9 cellular contexts compared by ENCODE assay signal in genomic region chr10:59865101-59865500, GRCh38. TPM values are rescaled to one million over a fixed set of nuclear protein-coding genes. Genes with fewer than 3 reads are reported as not detected.
DNase-seq lines count a peak whose midpoint lies in the region; ATAC-seq and TF ChIP-seq lines count a peak whose summit lies in the region.
"Had no signal": no experiment of that assay in that cellular context is flagged by ENCODE, and none has a peak within 500 bp of the region (broad histone marks: within the 10 kb centered on the region; RNA-seq: fewer than 3 reads in every experiment).

No MANE protein-coding gene starts in this region.

- no peaks in the 10 kb centered on the region for H3K27me3 ChIP-seq in IMR-90 (ENCODE audit: control insufficient read depth, insufficient read depth, low read length)
- no peaks in the 10 kb centered on the region for H3K27me3 ChIP-seq in ascending aorta
- H3K27me3 ChIP-seq: BLaER1 treated with 17β-estradiol and CSF1 and Interleukin-3, amounts not matched to agents 10 nM and 100 nM had no signal

- H2BK15ac ChIP-seq in IMR-90 (ENCODE audit: low read depth, low read length), result no peak overlapping the region

- H3K9me3 ChIP-seq in IMR-90 (ENCODE audit: control insufficient read depth, insufficient read depth, low read length) (no peaks in the 10 kb centered on the region), ascending aorta (no peaks in the 10 kb centered on the region)

- no peak overlapping the region for H4K8ac ChIP-seq in IMR-90 (ENCODE audit: low read depth in 2 of 2, low read length in 2 of 2)

- peaks cover 27% of the 10 kb centered on the region for H4K20me1 ChIP-seq in IMR-90 (ENCODE audit: insufficient read depth, low read length)

- H3K36me3 ChIP-seq in IMR-90 (ENCODE audit: control insufficient read depth, insufficient read depth, low read length) (no peaks in the 10 kb centered on the region), ascending aorta (no peaks in the 10 kb centered on the region)

- no peak overlapping the region for H2AFZ ChIP-seq in IMR-90 (replicated peaks; ENCODE audit: low read length, poor library complexity)

- H2BK5ac ChIP-seq in IMR-90 (ENCODE audit: low read depth, low read length, poor library complexity, severe bottlenecking), result no peak overlapping the region

- no CpG with 5 or more reads among the region's 5 CpGs for WGBS in IMR-90 (ENCODE audit: extremely low coverage in 2 of 2, insufficient read length in 1 of 2), 2 experiments

- H2AK5ac ChIP-seq in IMR-90 (ENCODE audit: low read depth, low read length), result no peak overlapping the region

- TF ChIP-seq POLR2A in IMR-90 (IDR thresholded peaks at IDR 0.05; ENCODE audit: low read depth, low read length), result no peak

- no TSS peak for BruUV-seq in IMR-90 (replicated peaks; lab: Mats Ljungman, UMichigan)

- no peak overlapping the region for H3K4me2 ChIP-seq in IMR-90 (ENCODE audit: low read depth, low read length)

- H2BK20ac ChIP-seq in IMR-90 (ENCODE audit: low read depth, low read length), result no peak overlapping the region

- H3K23ac ChIP-seq in IMR-90 (ENCODE audit: low read depth, low read length), result no peak overlapping the region

- H3K56ac ChIP-seq in IMR-90 (ENCODE audit: extremely low read depth, insufficient read depth, low read length), result no peak overlapping the region

- POLR2A ChIA-PET in IMR-90 (lab: Charles Lee; ENCODE audit: unreplicated experiment), result no interaction called here

- peak; percentile 73 for ATAC-seq in GM21423 (IDR thresholded peaks at IDR 0.05; ENCODE audit: unreplicated experiment)
- no peak for ATAC-seq in IMR-90 (ENCODE audit: low read depth)
- peak; percentile 86 for ATAC-seq in left colon

- peaks cover 39 to 68% of the 10 kb centered on the region in 2 experiments for H3K79me1 ChIP-seq in IMR-90 (ENCODE audit: low read depth in 1 of 2, low read length in 2 of 2)

- dilution Hi-C loops in IMR-90 (cut with HindIII; ENCODE audit: low sequenced_read_pairs, unreplicated experiment), result no loop called here

- no peak overlapping the region for H2BK120ac ChIP-seq in IMR-90 (ENCODE audit: low read depth, low read length)

- H3K4me1 ChIP-seq in IMR-90 (ENCODE audit: control insufficient read depth, insufficient read depth, low read length), result no peaks in the 10 kb centered on the region
- peaks cover 5 to 13% of the 10 kb centered on the region in 2 donors for H3K4me1 ChIP-seq in ascending aorta

- no peak overlapping the region for H3K18ac ChIP-seq in IMR-90 (ENCODE audit: low read depth, low read length)

- TF ChIP-seq RAD21 in IMR-90 (IDR thresholded peaks at IDR 0.05; ENCODE audit: low read length), result peak; percentile 31; the same call in 1 of the 2 replicates

- CTCF ChIA-PET in IMR-90 (lab: Yijun Ruan, JAX), result interaction anchor here (1.0 to 1.4 kb wide), 3 partner anchors 11 to 14 kb away, joined by 3 read pairs; no protein-coding TSS in a partner anchor

- H3K4ac ChIP-seq in IMR-90 (ENCODE audit: low read depth, low read length), result no peak overlapping the region

- peak; percentile 6 for DNase-seq in NCI-H2196 (lab: John Stamatoyannopoulos, UW; ENCODE audit: unreplicated experiment)
- DNase-seq in NCI-H2196 treated with DMSO at 0.1 percent for 48 hours (lab: John Stamatoyannopoulos, UW; ENCODE audit: unreplicated experiment), result no peak
- peak; percentile 18 for DNase-seq in IMR-90
- no peak for DNase-seq in ascending aorta (ENCODE audit: low spot score in 2 of 2)
- DNase-seq in left colon, result peak; percentile 61 to 74
- no peak for DNase-seq in activated CD4-positive, CD25-positive, alpha-beta regulatory T cell treated with anti-CD3 and anti-CD28 coated beads, Interleukin-2, amount 50 U/mL, for 72 hours
- no peak for DNase-seq in NCI-H446 treated with DMSO at 0.1 percent for 48 hours (lab: John Stamatoyannopoulos, UW)

- in situ Hi-C loops in IMR-90 (cut with MboI; ENCODE audit: low sequenced_read_pairs), result no loop called here

- H3K27ac ChIP-seq in IMR-90 (ENCODE audit: insufficient read depth, low read length) (no peak overlapping the region), ascending aorta (peak overlapping the region; percentile 46 to 59)
- H3K27ac ChIP-seq: BLaER1 treated with 17β-estradiol and CSF1 and Interleukin-3, amounts not matched to agents 10 nM and 100 nM had no signal

- intact Hi-C loops in IMR-90 (cut with micrococcal nuclease) (no loop called here), ascending aorta (cut with DNase I) (loop anchor here (2.0 kb wide), 1 partner anchor 40 kb away; no protein-coding TSS in a partner anchor), left colon (cut with DNase I, micrococcal nuclease) (no loop called here)

- no peak overlapping the region for H3K4me3 ChIP-seq in IMR-90 (ENCODE audit: insufficient read depth, low read depth, low read length)
- peak overlapping the region in 1 of 2 donors; percentile 26 for H3K4me3 ChIP-seq in ascending aorta
- H3K4me3 ChIP-seq: BLaER1 treated with 17β-estradiol and CSF1 and Interleukin-3, amounts not matched to agents 10 nM and 100 nM had no signal

- no peak overlapping the region for H4K91ac ChIP-seq in IMR-90 (ENCODE audit: insufficient read depth, low read depth, low read length)

- peaks cover 12% of the 10 kb centered on the region; the same call in 1 of the 2 replicates for H3K9me1 ChIP-seq in IMR-90 (ENCODE audit: insufficient read depth, low read length)

- H4K5ac ChIP-seq in IMR-90 (ENCODE audit: low read depth, low read length), result no peak overlapping the region

- TF ChIP-seq CTCF in IMR-90 (conservative IDR thresholded peaks at IDR 0.05; ENCODE audit: low read depth, low read length) (peak; percentile 23; the same call in 1 of the 2 replicates), ascending aorta (IDR thresholded peaks at IDR 0.05) (peak; percentile 7 to 49 (median 35))

- no peak overlapping the region for H3K14ac ChIP-seq in IMR-90 (replicated peaks; ENCODE audit: low read depth, low read length)

- no peak overlapping the region for H2AK9ac ChIP-seq in IMR-90 (replicated peaks; ENCODE audit: low read depth, low read length, poor library complexity)

- H3K9ac ChIP-seq in IMR-90 (ENCODE audit: low read depth, low read length), result no peak overlapping the region
- H3K9ac ChIP-seq: BLaER1 treated with 17β-estradiol and CSF1 and Interleukin-3, amounts not matched to agents 10 nM and 100 nM had no signal

TF ChIP-seq in IMR-90, 13 proteins besides CTCF, POLR2A, EP300 and RAD21:
- TF ChIP-seq RCOR1 (IDR thresholded peaks at IDR 0.05; ENCODE audit: insufficient replicate concordance, low read length) (no peak), FOS (IDR thresholded peaks at IDR 0.05; ENCODE audit: low read depth, low read length) (no peak), USF2 (IDR thresholded peaks at IDR 0.05; ENCODE audit: low read depth, low read length) (no peak), MAZ (IDR thresholded peaks at IDR 0.05; ENCODE audit: borderline replicate concordance, low read depth, low read length) (no peak), MAFK (IDR thresholded peaks at IDR 0.05; ENCODE audit: low read depth, low read length) (no peak)

RNA-seq across cellular contexts. Expression of gene CCDC6, which starts 41.3 kb away (rescaled TPM):
- total RNA-seq in IMR-90 (2012; rRNA removed), result 30.8 and 44.2 TPM in 2 replicates
- polyA plus RNA-seq in IMR-90 (2012; rRNA removed), result 18.1 and 21.8 TPM in 2 replicates
- 6.1 and 9.9 TPM in 2 replicates for polyA plus RNA-seq in IMR-90 (2012; cell fraction: cytosol; rRNA removed)
- polyA plus RNA-seq in IMR-90 (2012; cell fraction: nucleus; rRNA removed; ENCODE audit: low replicate concordance), result 6.3 and 15.2 TPM in 2 replicates
- total RNA-seq in ascending aorta, result 21.1 TPM
- 10 to 100 TPM; 54.9 to 60.7 TPM for total RNA-seq in left colon

Comparison
In these comparisons a context has a peak if more than half of its experiments do, and no peak if none do; other contexts are left out.
1. DNase-seq: peak in NCI-H2196 (single experiment), IMR-90 (single experiment) and left colon (2 of 2); none in NCI-H2196 treated with DMSO at 0.1 percent for 48 hours (single experiment), ascending aorta (0 of 2), activated CD4-positive, CD25-positive, alpha-beta regulatory T cell treated with anti-CD3 and anti-CD28 coated beads, Interleukin-2, amount 50 U/mL, for 72 hours (single experiment) and NCI-H446 treated with DMSO at 0.1 percent for 48 hours (single experiment).